Comparison of ENCODE assay signal across 8 cellular contexts in genomic region chr6:150685860-150686259, GRCh38.
DNase-seq lines count a peak whose midpoint lies in the region; ATAC-seq, FAIRE-seq and TF ChIP-seq lines count a peak whose summit lies in the region.

No MANE protein-coding gene starts in this region.

- no peaks in the 10 kb centered on the region for H3K36me3 Mint-ChIP-seq in activated naive CD4-positive, alpha-beta T cell treated with anti-CD3 and anti-CD28 coated beads for 36 hours (ENCODE audit: low read depth)

- intact Hi-C loops in activated naive CD4-positive, alpha-beta T cell treated with anti-CD3 and anti-CD28 coated beads for 36 hours (cut with micrococcal nuclease) = loop anchor here (1.0 to 2.0 kb wide), 2 partner anchors 127 to 267 kb away; no protein-coding TSS in a partner anchor
- intact Hi-C loops in testis (cut with DNase I; ENCODE audit: low total_unique reads) = no loop called here

- CTCF ChIA-PET in activated naive CD4-positive, alpha-beta T cell treated with anti-CD3 and anti-CD28 coated beads for 36 hours (lab: Charles Lee) = interaction anchor here (0.6 to 1.4 kb wide), 7 partner anchors 8 to 130 kb away, joined by 3 to 7 read pairs (median 4); no protein-coding TSS in a partner anchor

- no peak overlapping the region for H3K4me3 ChIP-seq in testis

- ATAC-seq in HG02678 (IDR thresholded peaks at IDR 0.05; ENCODE audit: unreplicated experiment) = peak; percentile 55

- peaks cover 9% of the 10 kb centered on the region for H3K4me1 ChIP-seq in testis

- 74 to 75% methylated on average over 4 of the region's 4 CpGs for WGBS in testis, 2 donors

- H3K9me3 Mint-ChIP-seq in activated naive CD4-positive, alpha-beta T cell treated with anti-CD3 and anti-CD28 coated beads for 36 hours = no peaks in the 10 kb centered on the region

- peaks cover 2% of the 10 kb centered on the region for H3K4me1 Mint-ChIP-seq in activated naive CD4-positive, alpha-beta T cell treated with anti-CD3 and anti-CD28 coated beads for 36 hours (ENCODE audit: low read depth)

- no peaks in the 10 kb centered on the region for H3K27me3 Mint-ChIP-seq in activated naive CD4-positive, alpha-beta T cell treated with anti-CD3 and anti-CD28 coated beads for 36 hours (ENCODE audit: low read depth)

- H3K27ac Mint-ChIP-seq in activated naive CD4-positive, alpha-beta T cell treated with anti-CD3 and anti-CD28 coated beads for 36 hours = no peak overlapping the region

- TF ChIP-seq POLR2A in testis (IDR thresholded peaks at IDR 0.05) = no peak

- H3K36me3 ChIP-seq in testis (ENCODE audit: low read depth, missing control alignments) = no peaks in the 10 kb centered on the region

- H3K27ac ChIP-seq in testis = no peak overlapping the region

- peak; percentile 18 for DNase-seq in 8988T
- peak; percentile 21 for DNase-seq in GM03348 (ENCODE audit: low spot score)
- DNase-seq in NOMO-1 treated with DMSO at 0.1 percent for 48 hours (lab: John Stamatoyannopoulos, UW; ENCODE audit: unreplicated experiment) = peak; percentile 32
- DNase-seq in activated naive CD4-positive, alpha-beta T cell treated with anti-CD3 and anti-CD28 coated beads for 36 hours = peak; percentile 71
- DNase-seq in left kidney (ENCODE audit: low read depth, low spot score) = peak; percentile 66
- DNase-seq in testis = peak; percentile 84
- no peak for DNase-seq in HTR-8/SVneo (ENCODE audit: insufficient read length, low spot score)

- no peak overlapping the region for H3K4me3 Mint-ChIP-seq in activated naive CD4-positive, alpha-beta T cell treated with anti-CD3 and anti-CD28 coated beads for 36 hours

- no peaks in the 10 kb centered on the region for H3K9me3 ChIP-seq in testis

- TF ChIP-seq CTCF in testis (IDR thresholded peaks at IDR 0.05) = peak; percentile 61 to 70 (median 70)

- no peaks in the 10 kb centered on the region for H3K27me3 ChIP-seq in testis

- no peak for FAIRE-seq in HTR-8/SVneo (lab: Jason Lieb, UNC)
